10 cellular contexts compared by ENCODE assay signal in genomic region chr5:32182463-32183081, GRCh38. TPM values are rescaled to one million over a fixed set of nuclear protein-coding genes. Genes with fewer than 3 reads are reported as not detected.
DNase-seq lines count a peak whose midpoint lies in the region; ATAC-seq and TF ChIP-seq lines count a peak whose summit lies in the region.
"Had no signal": no experiment of that assay in that cellular context is flagged by ENCODE, and none has a peak within 500 bp of the region (broad histone marks: within the 10 kb centered on the region; RNA-seq: fewer than 3 reads in every experiment).

No MANE protein-coding gene starts in this region.

- H3K27ac ChIP-seq in spleen, result no peak overlapping the region

- ATAC-seq in GM19035 (IDR thresholded peaks at IDR 0.05; ENCODE audit: unreplicated experiment) (peak; percentile 80), GM21723 (IDR thresholded peaks at IDR 0.05; ENCODE audit: unreplicated experiment) (peak; percentile 93), HG03469 (IDR thresholded peaks at IDR 0.05; ENCODE audit: unreplicated experiment) (peak; percentile 65), left cardiac atrium (peak; percentile 74)

- no peak for TF ChIP-seq CTCF in spleen (IDR thresholded peaks at IDR 0.05 in 8 of 11, conservative IDR thresholded peaks at IDR 0.05 in 3 of 11)

- WGBS in spleen, 5 donors, result 43 to 48% (median 46%) methylated on average over 5 of the region's 5 CpGs

- peaks cover 1 to 5% (median 4%) of the 10 kb centered on the region in 8 donors for H3K9me3 ChIP-seq in spleen

- DNase-seq in left cardiac atrium (no peak), kidney glomerular epithelial cell (lab: John Stamatoyannopoulos, UW) (no peak), NCI-H2171 treated with DMSO at 0.1 percent for 48 hours (lab: John Stamatoyannopoulos, UW) (no peak), spleen (no peak), AG20443 (ENCODE audit: low spot score) (no peak)
- DNase-seq: midbrain, NCI-H187 had no signal

- no peaks in the 10 kb centered on the region for H3K36me3 ChIP-seq in spleen

- H3K4me1 ChIP-seq in spleen, result peaks cover 0 to 7% (median 0%) of the 10 kb centered on the region in 6 donors

- TF ChIP-seq POLR2A in spleen (IDR thresholded peaks at IDR 0.05), result no peak

- no peaks in the 10 kb centered on the region for H3K27me3 ChIP-seq in spleen (replicated peaks in 1 of 7)

- no peak overlapping the region for H3K4me3 ChIP-seq in spleen

- intact Hi-C loops in left cardiac atrium (cut with DNase I), result no loop called here
- intact Hi-C loops in spleen (cut with DNase I; ENCODE audit: low total_unique reads), result no loop called here

RNA-seq across cellular contexts. Expression of gene GOLPH3, which starts 8.5 kb away (rescaled TPM):
- total RNA-seq in left cardiac atrium, result 10 to 100 TPM; 48.0 to 72.2 TPM
- 10 to 100 TPM; 62.9 to 82.3 (median 73.6) TPM for total RNA-seq in spleen
- polyA plus RNA-seq in spleen, result 10 to 100 TPM; 27.0 to 42.5 (median 35.2) TPM
